ENCODE assay signal across 19 cellular contexts in the genomic region with DNA sequence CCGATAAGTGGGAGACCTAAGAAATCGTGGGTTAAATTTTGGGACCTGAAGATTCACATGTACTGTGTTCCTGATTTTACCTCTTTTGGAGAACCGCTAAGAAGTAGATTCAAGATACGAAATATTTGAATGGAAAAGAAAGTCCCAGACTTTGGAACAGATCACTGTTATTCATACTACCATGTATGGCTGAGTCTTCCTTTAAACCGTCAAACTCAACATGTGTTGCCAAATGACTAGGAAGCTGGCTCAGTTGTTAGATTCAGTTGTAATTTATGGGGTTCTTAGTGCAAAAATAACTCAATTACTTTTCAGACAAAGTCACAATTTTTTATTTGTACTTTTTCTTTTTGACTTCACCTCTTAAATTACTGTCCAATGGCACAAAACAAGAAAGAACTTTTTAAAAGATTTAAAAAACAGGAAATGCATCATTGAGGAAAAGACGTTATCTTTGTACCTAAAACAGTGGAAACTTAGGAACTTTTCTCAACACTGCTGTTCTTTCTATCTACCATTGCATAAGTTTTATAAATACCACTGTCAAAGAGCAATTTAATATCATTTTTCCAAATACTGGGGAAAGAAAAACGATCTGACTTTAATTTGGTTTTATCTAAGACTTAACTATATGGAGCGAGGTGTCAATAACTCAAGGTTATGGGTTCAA. TPM values are rescaled to one million over a fixed set of nuclear protein-coding genes. Genes with fewer than 3 reads are reported as not detected.
DNase-seq lines count a peak whose midpoint lies in the region; ATAC-seq and TF ChIP-seq lines count a peak whose summit lies in the region.
"Had no signal": no experiment of that assay in that cellular context is flagged by ENCODE, and none has a peak within 500 bp of the region (broad histone marks: within the 10 kb centered on the region; RNA-seq: fewer than 3 reads in every experiment).

No MANE protein-coding gene starts in this region.

- H3K27me3 Mint-ChIP-seq in nephron (ENCODE audit: low read depth) = no peaks in the 10 kb centered on the region
- peaks cover 5 to 26% (median 9%) of the 10 kb centered on the region in 5 donors for H3K27me3 Mint-ChIP-seq in naive thymus-derived CD8-positive, alpha-beta T cell
- peaks cover 8% of the 10 kb centered on the region for H3K27me3 Mint-ChIP-seq in activated CD8-positive, alpha-beta T cell treated with anti-CD3 and anti-CD28 coated beads for 36 hours

- H3K36me3 ChIP-seq in thoracic aorta = no peaks in the 10 kb centered on the region
- H3K36me3 ChIP-seq: colonic mucosa had no signal

- intact Hi-C loops in activated CD8-positive, alpha-beta T cell treated with anti-CD3 and anti-CD28 coated beads for 36 hours (cut with micrococcal nuclease) = no loop called here

- DNase-seq in amniotic epithelial cell (ENCODE audit: low read depth) = peak; percentile 16
- DNase-seq in fibroblast of villous mesenchyme (ENCODE audit: low read depth) = peak; percentile 47
- DNase-seq in thoracic aorta (ENCODE audit: low spot score) = no peak
- DNase-seq in naive thymus-derived CD8-positive, alpha-beta T cell = no peak
- DNase-seq in activated CD8-positive, alpha-beta T cell treated with anti-CD3 and anti-CD28 coated beads for 36 hours = no peak
- no peak for DNase-seq in NCI-H1694 (lab: John Stamatoyannopoulos, UW)
- DNase-seq: activated CD4-positive, alpha-beta T cell treated with anti-CD3 and anti-CD28 coated beads for 36 hours; activated CD8-positive, alpha-beta memory T cell treated with anti-CD3 and anti-CD28 coated beads, Interleukin-2, amount 50 U/mL, for 4 hours; activated gamma-delta T cell; CD4-positive, alpha-beta T cell; colonic mucosa; DMS79 treated with DMSO at 0.1 percent for 48 hours; NCI-H1105 treated with DMSO at 0.1 percent for 48 hours; NCI-H2171 had no signal

- no peaks in the 10 kb centered on the region for H3K9me3 ChIP-seq in thoracic aorta
- H3K9me3 ChIP-seq: colonic mucosa had no signal

- peaks cover 17% of the 10 kb centered on the region for H3K36me3 Mint-ChIP-seq in nephron (ENCODE audit: low read depth)
- no peaks in the 10 kb centered on the region for H3K36me3 Mint-ChIP-seq in naive thymus-derived CD8-positive, alpha-beta T cell
- no peaks in the 10 kb centered on the region for H3K36me3 Mint-ChIP-seq in activated CD8-positive, alpha-beta T cell treated with anti-CD3 and anti-CD28 coated beads for 36 hours (ENCODE audit: low read depth)

- POLR2A ChIA-PET in naive thymus-derived CD8-positive, alpha-beta T cell (lab: Charles Lee) = no interaction called here
- POLR2A ChIA-PET in activated CD8-positive, alpha-beta T cell treated with anti-CD3 and anti-CD28 coated beads for 36 hours (lab: Charles Lee) = interaction anchor here (0.9 kb wide), 1 partner anchor 41 kb away, joined by 3 read pairs; no protein-coding TSS in a partner anchor

- peaks cover 13% of the 10 kb centered on the region for H3K9me3 Mint-ChIP-seq in nephron
- H3K9me3 Mint-ChIP-seq in naive thymus-derived CD8-positive, alpha-beta T cell = no peaks in the 10 kb centered on the region
- H3K9me3 Mint-ChIP-seq in activated CD8-positive, alpha-beta T cell treated with anti-CD3 and anti-CD28 coated beads for 36 hours = no peaks in the 10 kb centered on the region
- H3K9me3 Mint-ChIP-seq: CD4-positive, alpha-beta T cell had no signal

- no peaks in the 10 kb centered on the region for H3K27me3 ChIP-seq in thoracic aorta (replicated peaks; ENCODE audit: insufficient read depth)
- H3K27me3 ChIP-seq: colonic mucosa had no signal

- TF ChIP-seq CTCF in fibroblast of villous mesenchyme (IDR thresholded peaks at IDR 0.05; ENCODE audit: insufficient read depth, low read depth, low read length) (no peak), nephron (IDR thresholded peaks at IDR 0.05; ENCODE audit: unreplicated experiment in 3 of 3) (no peak), thoracic aorta (IDR thresholded peaks at IDR 0.05) (no peak)
- TF ChIP-seq CTCF in activated CD8-positive, alpha-beta T cell treated with anti-CD3 and anti-CD28 coated beads for 36 hours (IDR thresholded peaks at IDR 0.05) = no peak

- CTCF ChIA-PET in activated CD8-positive, alpha-beta T cell treated with anti-CD3 and anti-CD28 coated beads for 36 hours (lab: Charles Lee) = interaction anchor here (1.1 to 2.2 kb wide), 2 partner anchors 16 to 179 kb away, joined by 3 to 15 read pairs; a partner anchor contains a TSS

- no peak overlapping the region for H3K4me3 ChIP-seq in fibroblast of villous mesenchyme (ENCODE audit: low read depth, low read length)
- H3K4me3 ChIP-seq in thoracic aorta = peak overlapping the region; percentile 45
- H3K4me3 ChIP-seq: colonic mucosa, smooth muscle cell had no signal

- ATAC-seq in thoracic aorta (ENCODE audit: insufficient number of reproducible peaks, low FRiP score, low read depth) = peak; percentile 79
- ATAC-seq in naive thymus-derived CD8-positive, alpha-beta T cell = no peak
- ATAC-seq in activated CD8-positive, alpha-beta T cell treated with anti-CD3 and anti-CD28 coated beads for 36 hours = no peak
- ATAC-seq in HG03457 (IDR thresholded peaks at IDR 0.05; ENCODE audit: unreplicated experiment) = no peak
- ATAC-seq: activated CD4-positive, alpha-beta T cell treated with anti-CD3 and anti-CD28 coated beads for 36 hours; Panc1; SK-N-SH treated with all-trans-retinoic acid at 6 μM for 48 hours had no signal

- peaks cover 55 to 80% of the 10 kb centered on the region in 2 donors for H3K4me1 ChIP-seq in thoracic aorta (ENCODE audit: control insufficient read depth in 1 of 2, low read depth in 2 of 2)
- H3K4me1 ChIP-seq: colonic mucosa had no signal

- H3K27ac Mint-ChIP-seq in nephron = peak overlapping the region in 2 of 3 experiments; percentile 60 to 72
- no peak overlapping the region for H3K27ac Mint-ChIP-seq in naive thymus-derived CD8-positive, alpha-beta T cell
- no peak overlapping the region for H3K27ac Mint-ChIP-seq in activated CD8-positive, alpha-beta T cell treated with anti-CD3 and anti-CD28 coated beads for 36 hours
- H3K27ac Mint-ChIP-seq: activated CD4-positive, alpha-beta T cell treated with anti-CD3 and anti-CD28 coated beads for 36 hours; CD4-positive, alpha-beta T cell had no signal

- peaks cover 59% of the 10 kb centered on the region for H3K4me1 Mint-ChIP-seq in nephron
- no peaks in the 10 kb centered on the region for H3K4me1 Mint-ChIP-seq in naive thymus-derived CD8-positive, alpha-beta T cell
- H3K4me1 Mint-ChIP-seq in activated CD8-positive, alpha-beta T cell treated with anti-CD3 and anti-CD28 coated beads for 36 hours (ENCODE audit: low read depth) = no peaks in the 10 kb centered on the region
- H3K4me1 Mint-ChIP-seq: activated CD4-positive, alpha-beta T cell treated with anti-CD3 and anti-CD28 coated beads for 36 hours had no signal

- H3K27ac ChIP-seq in thoracic aorta = peak overlapping the region; percentile 82 to 89
- H3K27ac ChIP-seq: colonic mucosa had no signal

- no peak overlapping the region for H3K4me3 Mint-ChIP-seq in nephron
- no peak overlapping the region for H3K4me3 Mint-ChIP-seq in naive thymus-derived CD8-positive, alpha-beta T cell
- H3K4me3 Mint-ChIP-seq in activated CD8-positive, alpha-beta T cell treated with anti-CD3 and anti-CD28 coated beads for 36 hours = no peak overlapping the region
- H3K4me3 Mint-ChIP-seq: activated CD4-positive, alpha-beta T cell treated with anti-CD3 and anti-CD28 coated beads for 36 hours; CD4-positive, alpha-beta T cell had no signal

RNA-seq across cellular contexts. Expression of a gene that starts 15.7 kb away (rescaled TPM):
- total RNA-seq in fibroblast of villous mesenchyme = under 0.01 and 0.64 TPM in 2 replicates
- 100 to 1,000 TPM in 1 of 2 donors, 10 to 100 TPM in 1; 92.3 to 120 TPM for total RNA-seq in thoracic aorta
- 1 to 10 TPM in 1 of 2 experiments, under 1 TPM in 1; 0.55 to 1.2 TPM for total RNA-seq in naive thymus-derived CD8-positive, alpha-beta T cell
- polyA plus RNA-seq in naive thymus-derived CD8-positive, alpha-beta T cell = not detected
- not detected for total RNA-seq in activated CD8-positive, alpha-beta T cell treated with anti-CD3 and anti-CD28 coated beads for 36 hours
- total RNA-seq: activated CD4-positive, alpha-beta T cell treated with anti-CD3 and anti-CD28 coated beads for 36 hours; CD4-positive, alpha-beta T cell had no signal
- polyA plus RNA-seq: smooth muscle cell had no signal

Comparison
In these comparisons a context has a peak if more than half of its experiments do, and no peak if none do; other contexts are left out.
1. DNase-seq: peak in amniotic epithelial cell (single experiment) and fibroblast of villous mesenchyme (single experiment); none in thoracic aorta (single experiment), naive thymus-derived CD8-positive, alpha-beta T cell (0 of 10), activated CD8-positive, alpha-beta T cell treated with anti-CD3 and anti-CD28 coated beads for 36 hours (single experiment) and NCI-H1694 (single experiment).
2. H3K27ac Mint-ChIP-seq: peak in nephron (2 of 3); none in naive thymus-derived CD8-positive, alpha-beta T cell (0 of 10) and activated CD8-positive, alpha-beta T cell treated with anti-CD3 and anti-CD28 coated beads for 36 hours (single experiment).
3. RNA of a gene that starts 15.7 kb away (total RNA-seq): 92.3 to 120 TPM in thoracic aorta; 0.55 to 1.2 TPM in naive thymus-derived CD8-positive, alpha-beta T cell, not detected in activated CD8-positive, alpha-beta T cell treated with anti-CD3 and anti-CD28 coated beads for 36 hours and under 0.01 to 0.64 TPM in fibroblast of villous mesenchyme; every median in the first group is over 10 times any median in the second.